16 cellular contexts compared by ENCODE assay signal in the genomic region with DNA sequence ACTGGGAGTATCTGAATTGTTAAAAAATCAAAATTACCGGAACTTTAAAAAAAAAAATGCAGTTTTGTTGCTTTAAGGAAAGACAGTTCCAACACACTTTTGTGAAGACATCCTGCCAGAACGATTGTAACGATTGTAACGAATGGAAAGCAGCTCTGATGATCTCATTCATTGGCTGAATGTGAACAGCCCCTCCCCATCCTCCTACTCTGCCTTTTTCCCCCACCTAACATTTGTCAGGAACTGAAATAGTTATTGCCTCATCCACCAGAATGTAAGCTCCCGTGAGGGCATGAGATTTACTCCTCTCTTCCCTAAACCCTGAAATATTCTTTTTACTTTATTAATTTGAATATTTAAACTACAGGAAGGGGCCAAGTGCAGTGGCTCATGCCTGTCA. TPM values are rescaled to one million over a fixed set of nuclear protein-coding genes. Genes with fewer than 3 reads are reported as not detected.
DNase-seq lines count a peak whose midpoint lies in the region; ATAC-seq and TF ChIP-seq lines count a peak whose summit lies in the region.
"Had no signal": no experiment of that assay in that cellular context is flagged by ENCODE, and none has a peak within 500 bp of the region (broad histone marks: within the 10 kb centered on the region; RNA-seq: fewer than 3 reads in every experiment).

No MANE protein-coding gene starts in this region.

- H3K27ac Mint-ChIP-seq in activated naive CD4-positive, alpha-beta T cell treated with anti-CD3 and anti-CD28 coated beads for 36 hours: peak overlapping the region; percentile 86
- H3K27ac Mint-ChIP-seq in activated naive CD8-positive, alpha-beta T cell treated with anti-CD3 and anti-CD28 coated beads for 36 hours: peak overlapping the region; percentile 76
- H3K27ac Mint-ChIP-seq in stimulated activated effector memory CD8-positive, alpha-beta T cell treated with anti-CD3 and anti-CD28 coated beads, Interleukin-12 subunit alpha, Interleukin-12 subunit beta, amount 100 ng/mL, for 72 hours: peak overlapping the region; percentile 11
- H3K27ac Mint-ChIP-seq: activated B cell treated with CpG ODN at 0.5 μM for 24 hours, progenitor cell of endocrine pancreas had no signal

- 36 to 54% methylated on average over 5 of the region's 5 CpGs for WGBS in heart right ventricle, 2 donors

- H3K4me1 ChIP-seq in heart right ventricle (peaks cover 0 to 37% (median 22%) of the 10 kb centered on the region in 9 donors), PC-3 (ENCODE audit: insufficient read depth, low read length) (no peaks in the 10 kb centered on the region)
- H3K4me1 ChIP-seq: HAP-1 had no signal

- no peak for DNase-seq in activated naive CD4-positive, alpha-beta T cell treated with anti-CD3 and anti-CD28 coated beads for 36 hours
- no peak for DNase-seq in activated naive CD4-positive, alpha-beta T cell (lab: John Stamatoyannopoulos, UW)
- DNase-seq in activated naive CD8-positive, alpha-beta T cell treated with anti-CD3 and anti-CD28 coated beads for 36 hours: no peak
- DNase-seq in heart right ventricle (peak in 1 of 2 donors; percentile 50), PC-3 (no peak)
- no peak for DNase-seq in stimulated activated effector memory CD8-positive, alpha-beta T cell treated with anti-CD3 and anti-CD28 coated beads, Interleukin-12 subunit alpha, Interleukin-12 subunit beta, amount 100 ng/mL, for 72 hours (ENCODE audit: low spot score in 2 of 2)
- DNase-seq: activated B cell treated with CpG ODN at 0.5 μM for 24 hours, cerebellar nuclear complex, DMS79 treated with DMSO at 0.1 percent for 48 hours, mucosa of descending colon, NCI-H2171, SW 1271 had no signal

- no peak overlapping the region for H2AFZ ChIP-seq in PC-3 (ENCODE audit: low read length)

- H3K36me3 Mint-ChIP-seq in activated naive CD4-positive, alpha-beta T cell treated with anti-CD3 and anti-CD28 coated beads for 36 hours (ENCODE audit: low read depth): peaks cover 67% of the 10 kb centered on the region
- peaks cover 48% of the 10 kb centered on the region for H3K36me3 Mint-ChIP-seq in activated naive CD8-positive, alpha-beta T cell treated with anti-CD3 and anti-CD28 coated beads for 36 hours
- H3K36me3 Mint-ChIP-seq in stimulated activated effector memory CD8-positive, alpha-beta T cell treated with anti-CD3 and anti-CD28 coated beads, Interleukin-12 subunit alpha, Interleukin-12 subunit beta, amount 100 ng/mL, for 72 hours: peaks cover 100% of the 10 kb centered on the region

- no peaks in the 10 kb centered on the region for H3F3A ChIP-seq in PC-3 (ENCODE audit: low read length, unreplicated experiment)

- peaks cover 0 to 96% (median 11%) of the 10 kb centered on the region in 9 donors for H3K36me3 ChIP-seq in heart right ventricle
- peaks cover 21% of the 10 kb centered on the region; the same call in 1 of the 2 replicates for H3K36me3 ChIP-seq in PC-3 (ENCODE audit: low read depth, low read length)

- H3K9me3 Mint-ChIP-seq in activated naive CD4-positive, alpha-beta T cell treated with anti-CD3 and anti-CD28 coated beads for 36 hours: no peaks in the 10 kb centered on the region
- H3K9me3 Mint-ChIP-seq in activated naive CD8-positive, alpha-beta T cell treated with anti-CD3 and anti-CD28 coated beads for 36 hours: no peaks in the 10 kb centered on the region
- no peaks in the 10 kb centered on the region for H3K9me3 Mint-ChIP-seq in stimulated activated effector memory CD8-positive, alpha-beta T cell treated with anti-CD3 and anti-CD28 coated beads, Interleukin-12 subunit alpha, Interleukin-12 subunit beta, amount 100 ng/mL, for 72 hours
- H3K9me3 Mint-ChIP-seq: activated B cell treated with CpG ODN at 0.5 μM for 24 hours had no signal

- H3K9me2 ChIP-seq in PC-3 (replicated peaks; ENCODE audit: low read length): no peaks in the 10 kb centered on the region

- H3K9me3 ChIP-seq in heart right ventricle: no peaks in the 10 kb centered on the region
- no peaks in the 10 kb centered on the region for H3K9me3 ChIP-seq in PC-3 (ENCODE audit: low read length)
- H3K9me3 ChIP-seq: HAP-1, mucosa of descending colon had no signal

- no peaks in the 10 kb centered on the region for H4K20me1 ChIP-seq in PC-3 (ENCODE audit: low read length)

- peaks cover 73% of the 10 kb centered on the region for H3K4me1 Mint-ChIP-seq in activated naive CD4-positive, alpha-beta T cell treated with anti-CD3 and anti-CD28 coated beads for 36 hours (ENCODE audit: low read depth)
- peaks cover 48% of the 10 kb centered on the region for H3K4me1 Mint-ChIP-seq in activated naive CD8-positive, alpha-beta T cell treated with anti-CD3 and anti-CD28 coated beads for 36 hours
- peaks cover 42% of the 10 kb centered on the region for H3K4me1 Mint-ChIP-seq in stimulated activated effector memory CD8-positive, alpha-beta T cell treated with anti-CD3 and anti-CD28 coated beads, Interleukin-12 subunit alpha, Interleukin-12 subunit beta, amount 100 ng/mL, for 72 hours

- no TSS peak for BruUV-seq in PC-3 (replicated peaks; lab: Mats Ljungman, UMichigan)

- peak; percentile 76 to 97 (median 92) for ATAC-seq in heart right ventricle
- no peak for ATAC-seq in stimulated activated effector memory CD8-positive, alpha-beta T cell treated with anti-CD3 and anti-CD28 coated beads, Interleukin-12 subunit alpha, Interleukin-12 subunit beta, amount 100 ng/mL, for 72 hours
- no peak for ATAC-seq in PC-3
- no peak for ATAC-seq in GM18511 (IDR thresholded peaks at IDR 0.05; ENCODE audit: unreplicated experiment)
- no peak for ATAC-seq in HG02973 (IDR thresholded peaks at IDR 0.05; ENCODE audit: unreplicated experiment)
- ATAC-seq: mucosa of descending colon had no signal

- H3K4me3 ChIP-seq in heart right ventricle (no peak overlapping the region), PC-3 (ENCODE audit: low read length) (no peak overlapping the region)
- H3K4me3 ChIP-seq: HAP-1, mucosa of descending colon had no signal

- H3K4me2 ChIP-seq in PC-3 (ENCODE audit: low read length): no peak overlapping the region

- H3K9ac ChIP-seq in PC-3 (ENCODE audit: low read length): no peak overlapping the region

- POLR2A ChIA-PET in PC-3 (lab: Charles Lee; ENCODE audit: unreplicated experiment): no interaction called here

- no peaks in the 10 kb centered on the region for H3K79me2 ChIP-seq in PC-3 (ENCODE audit: low read length)

- H3K27ac ChIP-seq in heart right ventricle: peak overlapping the region; percentile 25 to 93 (median 79)
- no peak overlapping the region for H3K27ac ChIP-seq in PC-3 (ENCODE audit: low read length)

- intact Hi-C loops in activated naive CD4-positive, alpha-beta T cell treated with anti-CD3 and anti-CD28 coated beads for 36 hours (cut with micrococcal nuclease): no loop called here
- intact Hi-C loops in heart right ventricle (cut with DNase I): no loop called here
- intact Hi-C loops in PC-3 (cut with micrococcal nuclease): no loop called here

- CTCF ChIA-PET in activated naive CD4-positive, alpha-beta T cell treated with anti-CD3 and anti-CD28 coated beads for 36 hours (lab: Charles Lee): interaction anchor here (0.6 to 3.8 kb wide), 5 partner anchors 10 to 60 kb away, joined by 3 to 32 read pairs (median 9); no protein-coding TSS in a partner anchor
- CTCF ChIA-PET in PC-3 (lab: Charles Lee): no interaction called here

- TF ChIP-seq CTCF in heart right ventricle (IDR thresholded peaks at IDR 0.05) (no peak), PC-3 (conservative IDR thresholded peaks at IDR 0.05; ENCODE audit: low read depth, low read length) (no peak)

- H3K27me3 ChIP-seq in heart right ventricle (no peaks in the 10 kb centered on the region), PC-3 (ENCODE audit: low read length) (no peaks in the 10 kb centered on the region)

- no peaks in the 10 kb centered on the region for H3K27me3 Mint-ChIP-seq in activated naive CD4-positive, alpha-beta T cell treated with anti-CD3 and anti-CD28 coated beads for 36 hours (ENCODE audit: low read depth)
- no peaks in the 10 kb centered on the region for H3K27me3 Mint-ChIP-seq in activated naive CD8-positive, alpha-beta T cell treated with anti-CD3 and anti-CD28 coated beads for 36 hours
- H3K27me3 Mint-ChIP-seq: activated B cell treated with CpG ODN at 0.5 μM for 24 hours, progenitor cell of endocrine pancreas had no signal

- no peak overlapping the region for H3K4me3 Mint-ChIP-seq in activated naive CD4-positive, alpha-beta T cell treated with anti-CD3 and anti-CD28 coated beads for 36 hours
- no peak overlapping the region for H3K4me3 Mint-ChIP-seq in activated naive CD8-positive, alpha-beta T cell treated with anti-CD3 and anti-CD28 coated beads for 36 hours
- no peak overlapping the region for H3K4me3 Mint-ChIP-seq in stimulated activated effector memory CD8-positive, alpha-beta T cell treated with anti-CD3 and anti-CD28 coated beads, Interleukin-12 subunit alpha, Interleukin-12 subunit beta, amount 100 ng/mL, for 72 hours
- H3K4me3 Mint-ChIP-seq: activated B cell treated with CpG ODN at 0.5 μM for 24 hours had no signal

RNA-seq across cellular contexts. Expression of a gene that starts 23.1 kb away (rescaled TPM):
- 1 to 10 TPM; 4.5 to 5.1 TPM for total RNA-seq in activated naive CD4-positive, alpha-beta T cell treated with anti-CD3 and anti-CD28 coated beads for 36 hours
- 10 to 100 TPM; 12.9 to 13.4 TPM for total RNA-seq in activated naive CD8-positive, alpha-beta T cell treated with anti-CD3 and anti-CD28 coated beads for 36 hours
- total RNA-seq in heart right ventricle: 1 to 10 TPM; 1.8 to 5.8 (median 2.5) TPM
- under 1 TPM; 0.39 to 0.95 TPM for polyA plus RNA-seq in heart right ventricle
- total RNA-seq in PC-3 (2014; rRNA removed): 8.2 and 8.7 TPM in 2 replicates

RNA-seq across cellular contexts. Expression of a gene that starts 50.6 kb away (rescaled TPM):
- total RNA-seq in activated naive CD4-positive, alpha-beta T cell treated with anti-CD3 and anti-CD28 coated beads for 36 hours: 100 to 1,000 TPM; 131 to 134 TPM
- 100 to 1,000 TPM; 117 to 118 TPM for total RNA-seq in activated naive CD8-positive, alpha-beta T cell treated with anti-CD3 and anti-CD28 coated beads for 36 hours
- total RNA-seq in heart right ventricle (10 to 100 TPM in 1 of 10 donors, 1 to 10 TPM in 9; 4.4 to 28.3 (median 6.7) TPM), PC-3 (2014; rRNA removed) (19.6 and 25.0 TPM in 2 replicates)
- polyA plus RNA-seq in heart right ventricle: 1 to 10 TPM; 2.7 to 4.3 TPM

Comparison
In these comparisons a context has a peak if more than half of its experiments do, and no peak if none do; other contexts are left out.
1. H3K27ac Mint-ChIP-seq: peak in every context shown above with its lines; median percentile 86 in activated naive CD4-positive, alpha-beta T cell treated with anti-CD3 and anti-CD28 coated beads for 36 hours; 76 in activated naive CD8-positive, alpha-beta T cell treated with anti-CD3 and anti-CD28 coated beads for 36 hours; 11 in stimulated activated effector memory CD8-positive, alpha-beta T cell treated with anti-CD3 and anti-CD28 coated beads, Interleukin-12 subunit alpha, Interleukin-12 subunit beta, amount 100 ng/mL, for 72 hours.
2. ATAC-seq: peak in heart right ventricle (8 of 8); none in stimulated activated effector memory CD8-positive, alpha-beta T cell treated with anti-CD3 and anti-CD28 coated beads, Interleukin-12 subunit alpha, Interleukin-12 subunit beta, amount 100 ng/mL, for 72 hours (single experiment), PC-3 (single experiment), GM18511 (single experiment) and HG02973 (single experiment).